ENCODE assay signal across 1 cellular context in the genomic region with DNA sequence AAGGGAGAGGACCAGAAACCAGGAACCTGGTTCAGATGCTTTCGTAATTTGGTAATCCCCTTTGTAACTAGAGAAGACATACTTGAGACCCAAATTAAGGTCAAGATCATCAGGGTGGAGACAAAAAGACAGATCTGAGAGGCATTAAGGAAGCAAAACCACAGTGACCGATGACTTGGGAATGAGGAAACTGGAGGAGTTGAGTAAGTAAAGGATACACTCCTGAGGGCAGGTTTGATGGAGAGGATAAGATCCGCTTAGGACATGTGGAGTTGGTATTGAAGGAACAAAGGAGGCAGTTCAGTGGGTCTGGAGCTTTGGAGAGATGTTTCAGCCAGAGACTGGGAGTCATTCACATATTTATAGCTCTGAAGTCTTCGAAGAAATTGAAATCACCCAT.
TF ChIP-seq lines count a peak whose summit lies in the region.

No MANE protein-coding gene starts in this region.

TF ChIP-seq in IMR-90, 13 proteins besides CTCF, POLR2A, EP300 and RAD21:
- TF ChIP-seq RCOR1 (IDR thresholded peaks at IDR 0.05; ENCODE audit: insufficient replicate concordance, low read length) (no peak), BHLHE40 (IDR thresholded peaks at IDR 0.05; ENCODE audit: low read depth, low read length) (no peak), MAZ (IDR thresholded peaks at IDR 0.05; ENCODE audit: borderline replicate concordance, low read depth, low read length) (no peak), MXI1 (IDR thresholded peaks at IDR 0.05; ENCODE audit: borderline replicate concordance, low read depth, low read length) (no peak), NFE2L2 (IDR thresholded peaks at IDR 0.05; ENCODE audit: low read depth, low read length) (no peak), CEBPB (IDR thresholded peaks at IDR 0.05; ENCODE audit: low read depth, low read length) (no peak), CHD1 (IDR thresholded peaks at IDR 0.05; ENCODE audit: low read depth, low read length) (no peak), RFX5 (IDR thresholded peaks at IDR 0.05; ENCODE audit: low read depth, low read length) (no peak), MAFK (IDR thresholded peaks at IDR 0.05; ENCODE audit: low read depth, low read length) (no peak), SMC3 (IDR thresholded peaks at IDR 0.05; ENCODE audit: low read depth, low read length) (no peak), FOS (IDR thresholded peaks at IDR 0.05; ENCODE audit: low read depth, low read length) (no peak)
- TF ChIP-seq, protein P1, sequence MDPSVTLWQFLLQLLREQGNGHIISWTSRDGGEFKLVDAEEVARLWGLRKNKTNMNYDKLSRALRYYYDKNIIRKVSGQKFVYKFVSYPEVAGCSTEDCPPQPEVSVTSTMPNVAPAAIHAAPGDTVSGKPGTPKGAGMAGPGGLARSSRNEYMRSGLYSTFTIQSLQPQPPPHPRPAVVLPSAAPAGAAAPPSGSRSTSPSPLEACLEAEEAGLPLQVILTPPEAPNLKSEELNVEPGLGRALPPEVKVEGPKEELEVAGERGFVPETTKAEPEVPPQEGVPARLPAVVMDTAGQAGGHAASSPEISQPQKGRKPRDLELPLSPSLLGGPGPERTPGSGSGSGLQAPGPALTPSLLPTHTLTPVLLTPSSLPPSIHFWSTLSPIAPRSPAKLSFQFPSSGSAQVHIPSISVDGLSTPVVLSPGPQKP (IDR thresholded peaks at IDR 0.05; ENCODE audit: borderline replicate concordance, low read depth, low read length), result no peak
- TF ChIP-seq, protein P2, sequence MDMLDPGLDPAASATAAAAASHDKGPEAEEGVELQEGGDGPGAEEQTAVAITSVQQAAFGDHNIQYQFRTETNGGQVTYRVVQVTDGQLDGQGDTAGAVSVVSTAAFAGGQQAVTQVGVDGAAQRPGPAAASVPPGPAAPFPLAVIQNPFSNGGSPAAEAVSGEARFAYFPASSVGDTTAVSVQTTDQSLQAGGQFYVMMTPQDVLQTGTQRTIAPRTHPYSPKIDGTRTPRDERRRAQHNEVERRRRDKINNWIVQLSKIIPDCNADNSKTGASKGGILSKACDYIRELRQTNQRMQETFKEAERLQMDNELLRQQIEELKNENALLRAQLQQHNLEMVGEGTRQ (IDR thresholded peaks at IDR 0.05; ENCODE audit: low read depth, low read length), result no peak
